8 cellular contexts compared by ENCODE assay signal in genomic region chr1:150365945-150366344, GRCh38. TPM values are rescaled to one million over a fixed set of nuclear protein-coding genes. Genes with fewer than 3 reads are reported as not detected.
DNase-seq lines count a peak whose midpoint lies in the region; ATAC-seq and TF ChIP-seq lines count a peak whose summit lies in the region.

No MANE protein-coding gene starts in this region.

- peak overlapping the region; percentile 98 for H3K27ac Mint-ChIP-seq in endothelial cell (ENCODE audit: unreplicated experiment)

- H3K9ac ChIP-seq in SK-N-SH: peak overlapping the region; percentile 87

- TF ChIP-seq EP300 in SK-N-SH (IDR thresholded peaks at IDR 0.05; ENCODE audit: borderline replicate concordance in 1 of 2, low read depth in 1 of 2, low read length in 1 of 2): no peak

- peaks cover 26% of the 10 kb centered on the region for H3F3A ChIP-seq in SK-N-SH (replicated peaks; ENCODE audit: insufficient read depth)

- H3K36me3 ChIP-seq in SK-N-SH (replicated peaks in 1 of 2; ENCODE audit: control insufficient read depth in 1 of 2, insufficient read depth in 2 of 2, low read length in 1 of 2) (no peaks in the 10 kb centered on the region), Peyer's patch (no peaks in the 10 kb centered on the region), neutrophil (no peaks in the 10 kb centered on the region)

- peaks cover 6 to 10% of the 10 kb centered on the region in 2 experiments; a peak in 3 of 4 replicates for H3K4me1 ChIP-seq in SK-N-SH (ENCODE audit: control insufficient read depth in 1 of 2, insufficient read depth in 2 of 2, low read depth in 1 of 2, low read length in 1 of 2)
- peaks cover 0 to 29% (median 0%) of the 10 kb centered on the region in 4 donors for H3K4me1 ChIP-seq in Peyer's patch
- H3K4me1 ChIP-seq in neutrophil (ENCODE audit: control insufficient read depth in 1 of 2, insufficient read depth in 1 of 2, low read depth in 1 of 2, low read length in 1 of 2): peaks cover 28 to 30% of the 10 kb centered on the region in 2 experiments

- H3K4me2 ChIP-seq in SK-N-SH: peak overlapping the region; percentile 83

- TF ChIP-seq CTCF in SK-N-SH (IDR thresholded peaks at IDR 0.05) (no peak), Peyer's patch (IDR thresholded peaks at IDR 0.05) (no peak), endothelial cell (IDR thresholded peaks at IDR 0.05; ENCODE audit: unreplicated experiment) (no peak), neutrophil (IDR thresholded peaks at IDR 0.05) (no peak), GM10248 (IDR thresholded peaks at IDR 0.05; ENCODE audit: control extremely low read depth, extremely low read depth, low read depth, missing control alignments) (no peak)

- H3K9me3 ChIP-seq in SK-N-SH: no peaks in the 10 kb centered on the region
- no peaks in the 10 kb centered on the region for H3K9me3 ChIP-seq in Peyer's patch
- no peaks in the 10 kb centered on the region for H3K9me3 ChIP-seq in neutrophil

- H2AFZ ChIP-seq in SK-N-SH (ENCODE audit: low read depth): peak overlapping the region; percentile 69

- H4K20me1 ChIP-seq in SK-N-SH (ENCODE audit: insufficient read depth): peaks cover 5% of the 10 kb centered on the region; the same call in 1 of the 2 replicates

- H3K9me3 Mint-ChIP-seq in endothelial cell (ENCODE audit: unreplicated experiment): no peaks in the 10 kb centered on the region

- peaks cover 10% of the 10 kb centered on the region for H3K36me3 Mint-ChIP-seq in endothelial cell (ENCODE audit: low read depth, unreplicated experiment)

- no peaks in the 10 kb centered on the region for H3K9me2 ChIP-seq in SK-N-SH

- H3K4me3 ChIP-seq in SK-N-SH (ENCODE audit: low read depth in 2 of 2, low read length in 1 of 2) (peak overlapping the region; percentile 72 to 76), Peyer's patch (peak overlapping the region; percentile 66 to 75 (median 70)), neutrophil (ENCODE audit: low read depth in 1 of 2, low read length in 1 of 2) (peak overlapping the region; percentile 97 to 99)

- POLR2A ChIA-PET in SK-N-SH (lab: Yijun Ruan, JAX) (no interaction called here), GM10248 (lab: Yijun Ruan, JAX) (no interaction called here)

- H3K27ac ChIP-seq in SK-N-SH (ENCODE audit: low read depth in 2 of 2, low read length in 1 of 2) (peak overlapping the region; percentile 66 to 93), Peyer's patch (peak overlapping the region; percentile 87 to 96 (median 90)), neutrophil (peak overlapping the region; percentile 94)

- CTCF ChIA-PET in SK-N-SH (lab: Yijun Ruan, JAX): interaction anchor here (1.6 kb wide), 1 partner anchor 10 kb away, joined by 4 read pairs; no protein-coding TSS in a partner anchor
- CTCF ChIA-PET in GM10248 (lab: Yijun Ruan, JAX): no interaction called here

- no peak for TF ChIP-seq RAD21 in SK-N-SH (IDR thresholded peaks at IDR 0.05; ENCODE audit: low read length)

- no peak for TF ChIP-seq POLR2A in Peyer's patch (IDR thresholded peaks at IDR 0.05)

- ATAC-seq in SK-N-SH treated with all-trans-retinoic acid at 6 μM for 48 hours: no peak
- no peak for ATAC-seq in HG03342 (IDR thresholded peaks at IDR 0.05; ENCODE audit: unreplicated experiment)

- H3K79me2 ChIP-seq in SK-N-SH (ENCODE audit: insufficient read depth): peaks cover 63% of the 10 kb centered on the region

- H3K27me3 Mint-ChIP-seq in endothelial cell (ENCODE audit: unreplicated experiment): peaks cover 6% of the 10 kb centered on the region

- under 1% methylated on average over 4 of the region's 4 CpGs for WGBS in SK-N-SH (ENCODE audit: low lambda C conversion rate)

- peaks cover 37% of the 10 kb centered on the region for H3K4me1 Mint-ChIP-seq in endothelial cell (ENCODE audit: unreplicated experiment)

- H3K27me3 ChIP-seq in SK-N-SH (ENCODE audit: insufficient read depth): no peaks in the 10 kb centered on the region
- H3K27me3 ChIP-seq in Peyer's patch: no peaks in the 10 kb centered on the region
- no peaks in the 10 kb centered on the region for H3K27me3 ChIP-seq in neutrophil

- DNase-seq in SK-N-SH (peak; percentile 38), Peyer's patch (no peak), endothelial cell (ENCODE audit: low spot score) (no peak), GM10248 (ENCODE audit: extremely low spot score) (no peak), foreskin melanocyte (no peak)

- peak overlapping the region; percentile 98 for H3K4me3 Mint-ChIP-seq in endothelial cell (ENCODE audit: unreplicated experiment)

TF ChIP-seq in SK-N-SH, 30 proteins besides CTCF, POLR2A, EP300 and RAD21:
- TF ChIP-seq ELF1 (IDR thresholded peaks at IDR 0.05): no peak
- TF ChIP-seq MXI1 (IDR thresholded peaks at IDR 0.05; ENCODE audit: low read depth, low read length): peak; percentile 10; the same call in 1 of the 2 replicates

TF ChIP-seq in SK-N-SH treated with all-trans-retinoic acid at 6 μM for 48 hours, 23 proteins besides CTCF, POLR2A, EP300 and RAD21:
- TF ChIP-seq ESRRG (CRISPR knock-in tag; IDR thresholded peaks at IDR 0.05): no peak
- TF ChIP-seq, protein P1, sequence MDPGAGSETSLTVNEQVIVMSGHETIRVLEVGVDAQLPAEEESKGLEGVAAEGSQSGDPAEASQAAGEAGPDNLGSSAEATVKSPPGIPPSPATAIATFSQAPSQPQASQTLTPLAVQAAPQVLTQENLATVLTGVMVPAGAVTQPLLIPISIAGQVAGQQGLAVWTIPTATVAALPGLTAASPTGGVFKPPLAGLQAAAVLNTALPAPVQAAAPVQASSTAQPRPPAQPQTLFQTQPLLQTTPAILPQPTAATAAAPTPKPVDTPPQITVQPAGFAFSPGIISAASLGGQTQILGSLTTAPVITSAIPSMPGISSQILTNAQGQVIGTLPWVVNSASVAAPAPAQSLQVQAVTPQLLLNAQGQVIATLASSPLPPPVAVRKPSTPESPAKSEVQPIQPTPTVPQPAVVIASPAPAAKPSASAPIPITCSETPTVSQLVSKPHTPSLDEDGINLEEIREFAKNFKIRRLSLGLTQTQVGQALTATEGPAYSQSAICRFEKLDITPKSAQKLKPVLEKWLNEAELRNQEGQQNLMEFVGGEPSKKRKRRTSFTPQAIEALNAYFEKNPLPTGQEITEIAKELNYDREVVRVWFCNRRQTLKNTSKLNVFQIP (CRISPR knock-in tag; IDR thresholded peaks at IDR 0.05; ENCODE audit: borderline replicate concordance, low read depth): no peak
- TF ChIP-seq SNAI2 (CRISPR knock-in tag; IDR thresholded peaks at IDR 0.05): no peak
- TF ChIP-seq ZC3H10 (CRISPR knock-in tag; IDR thresholded peaks at IDR 0.05): no peak
- TF ChIP-seq TCF4 (CRISPR knock-in tag; IDR thresholded peaks at IDR 0.05; ENCODE audit: borderline replicate concordance): no peak
- TF ChIP-seq PATZ1 (CRISPR knock-in tag; IDR thresholded peaks at IDR 0.05; ENCODE audit: borderline replicate concordance): no peak
- TF ChIP-seq OSR1 (CRISPR knock-in tag; IDR thresholded peaks at IDR 0.05): no peak

RNA-seq across cellular contexts. Expression of gene RPRD2, which starts 2.0 kb away (rescaled TPM):
- polyA plus RNA-seq in SK-N-SH (2012; rRNA removed): 9.2 and 10.3 TPM in 2 replicates
- 6.6 and 8.1 TPM in 2 replicates for polyA plus RNA-seq in SK-N-SH (2012; cell fraction: cytosol; rRNA removed)
- 6.9 and 10.4 TPM in 2 replicates for polyA plus RNA-seq in SK-N-SH (2012; cell fraction: nucleus; rRNA removed)
- 10 to 100 TPM; 21.5 to 44.6 (median 28.2) TPM for total RNA-seq in Peyer's patch
- total RNA-seq in endothelial cell (ENCODE audit: unreplicated experiment): 29.6 TPM

RNA-seq across cellular contexts. Expression of gene PRPF3, which starts 44.6 kb away (rescaled TPM):
- 27.2 and 38.2 TPM in 2 replicates for polyA plus RNA-seq in SK-N-SH (2012; rRNA removed)
- 20.6 and 21.1 TPM in 2 replicates for polyA plus RNA-seq in SK-N-SH (2012; cell fraction: cytosol; rRNA removed)
- 104 and 162 TPM in 2 replicates for polyA plus RNA-seq in SK-N-SH (2012; cell fraction: nucleus; rRNA removed)
- total RNA-seq in Peyer's patch (100 to 1,000 TPM in 1 of 4 donors, 10 to 100 TPM in 3; 71.6 to 132 (median 91.1) TPM), endothelial cell (ENCODE audit: unreplicated experiment) (78.4 TPM)
